Comparison of ENCODE assay signal across 8 cellular contexts in genomic region chr7:105013818-105014724, GRCh38. TPM values are rescaled to one million over a fixed set of nuclear protein-coding genes. Genes with fewer than 3 reads are reported as not detected.
DNase-seq lines count a peak whose midpoint lies in the region; ATAC-seq and TF ChIP-seq lines count a peak whose summit lies in the region.

A gene with protein sequence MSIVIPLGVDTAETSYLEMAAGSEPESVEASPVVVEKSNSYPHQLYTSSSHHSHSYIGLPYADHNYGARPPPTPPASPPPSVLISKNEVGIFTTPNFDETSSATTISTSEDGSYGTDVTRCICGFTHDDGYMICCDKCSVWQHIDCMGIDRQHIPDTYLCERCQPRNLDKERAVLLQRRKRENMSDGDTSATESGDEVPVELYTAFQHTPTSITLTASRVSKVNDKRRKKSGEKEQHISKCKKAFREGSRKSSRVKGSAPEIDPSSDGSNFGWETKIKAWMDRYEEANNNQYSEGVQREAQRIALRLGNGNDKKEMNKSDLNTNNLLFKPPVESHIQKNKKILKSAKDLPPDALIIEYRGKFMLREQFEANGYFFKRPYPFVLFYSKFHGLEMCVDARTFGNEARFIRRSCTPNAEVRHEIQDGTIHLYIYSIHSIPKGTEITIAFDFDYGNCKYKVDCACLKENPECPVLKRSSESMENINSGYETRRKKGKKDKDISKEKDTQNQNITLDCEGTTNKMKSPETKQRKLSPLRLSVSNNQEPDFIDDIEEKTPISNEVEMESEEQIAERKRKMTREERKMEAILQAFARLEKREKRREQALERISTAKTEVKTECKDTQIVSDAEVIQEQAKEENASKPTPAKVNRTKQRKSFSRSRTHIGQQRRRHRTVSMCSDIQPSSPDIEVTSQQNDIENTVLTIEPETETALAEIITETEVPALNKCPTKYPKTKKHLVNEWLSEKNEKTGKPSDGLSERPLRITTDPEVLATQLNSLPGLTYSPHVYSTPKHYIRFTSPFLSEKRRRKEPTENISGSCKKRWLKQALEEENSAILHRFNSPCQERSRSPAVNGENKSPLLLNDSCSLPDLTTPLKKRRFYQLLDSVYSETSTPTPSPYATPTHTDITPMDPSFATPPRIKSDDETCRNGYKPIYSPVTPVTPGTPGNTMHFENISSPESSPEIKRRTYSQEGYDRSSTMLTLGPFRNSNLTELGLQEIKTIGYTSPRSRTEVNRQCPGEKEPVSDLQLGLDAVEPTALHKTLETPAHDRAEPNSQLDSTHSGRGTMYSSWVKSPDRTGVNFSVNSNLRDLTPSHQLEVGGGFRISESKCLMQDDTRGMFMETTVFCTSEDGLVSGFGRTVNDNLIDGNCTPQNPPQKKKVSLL (N-terminal part only) (plus strand): TSS chr7:105014205. CDS start chr7:105040953, 26,748 bp downstream.

- ATAC-seq in GM18907 (IDR thresholded peaks at IDR 0.05; ENCODE audit: unreplicated experiment): peak; percentile 34
- peak; percentile 28 for ATAC-seq in HG03196 (IDR thresholded peaks at IDR 0.05; ENCODE audit: unreplicated experiment)
- peak; percentile 65 for ATAC-seq in left lobe of liver

- no peaks in the 10 kb centered on the region for H3K36me3 ChIP-seq in colonic mucosa

- H3K27ac ChIP-seq in colonic mucosa: peak within 1 kb of the TSS; percentile 99

- peak within 1 kb of the TSS; percentile 87 to 100 for H3K9ac ChIP-seq in colonic mucosa (ENCODE audit: low read depth in 2 of 2, low read length in 2 of 2)

- DNase-seq in AG08395 (ENCODE audit: low spot score) (peak; percentile 78), NCI-H510A (lab: John Stamatoyannopoulos, UW) (peak; percentile 54), colonic mucosa (peak; percentile 91), left lobe of liver (ENCODE audit: low spot score) (peak; percentile 90)
- DNase-seq in activated CD4-positive, alpha-beta T cell treated with anti-CD3 and anti-CD28 coated beads for 48 hours: peak; percentile 94
- peak; percentile 89 for DNase-seq in stimulated activated CD4-positive, alpha-beta T cell treated with anti-CD3 and anti-CD28 coated beads, Interleukin-2, amount 100 ng/mL, for 4 hours (ENCODE audit: low read depth)

- intact Hi-C loops in colonic mucosa (cut with DNase I): loop anchor here (2.0 to 10.0 kb wide), 2 partner anchors 31 to 69 kb away; no protein-coding TSS in a partner anchor

- no peaks in the 10 kb centered on the region for H3K27me3 ChIP-seq in colonic mucosa

- no peak for TF ChIP-seq CTCF in colonic mucosa (IDR thresholded peaks at IDR 0.05)

- H3K4me3 ChIP-seq in colonic mucosa: peak within 1 kb of the TSS; percentile 62

- H3K9me3 ChIP-seq in colonic mucosa: no peaks in the 10 kb centered on the region

- peaks cover 11% of the 10 kb centered on the region for H3K4me1 ChIP-seq in colonic mucosa

RNA-seq across cellular contexts. Expression of the gene that starts here (rescaled TPM):
- total RNA-seq in colonic mucosa (100 to 1,000 TPM in 1 of 2 donors, 10 to 100 TPM in 1; 78.6 to 116 TPM), left lobe of liver (22.9 TPM)

Comparison
In these comparisons a context has a peak if more than half of its experiments do, and no peak if none do; other contexts are left out.
1. Peak in every context shown above with its lines: DNase-seq, ATAC-seq, H3K4me3 ChIP-seq and H3K27ac ChIP-seq.